20 cellular contexts compared by ENCODE assay signal in the genomic region with DNA sequence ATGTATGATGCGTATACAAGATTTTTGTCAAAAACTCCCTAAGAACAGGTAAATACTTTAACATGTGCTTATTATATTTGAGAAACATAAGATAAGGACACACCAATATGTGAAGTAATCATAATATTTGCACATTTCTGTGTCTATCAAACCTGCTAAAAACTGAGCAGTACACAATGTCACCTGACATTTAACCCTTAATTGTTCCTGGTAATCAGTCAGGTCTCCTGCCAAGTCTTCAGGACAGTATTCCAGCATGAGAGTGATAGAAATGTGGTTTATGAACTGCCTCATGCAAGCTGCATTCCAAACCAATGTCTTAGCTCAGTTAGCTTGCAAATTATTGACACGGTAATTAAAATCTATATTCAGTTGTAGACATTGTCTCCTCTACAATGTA. TPM values are rescaled to one million over a fixed set of nuclear protein-coding genes. Genes with fewer than 3 reads are reported as not detected.
"Had no signal": no experiment of that assay in that cellular context is flagged by ENCODE, and none has a peak within 500 bp of the region (broad histone marks: within the 10 kb centered on the region; RNA-seq: fewer than 3 reads in every experiment).

No MANE protein-coding gene starts in this region.

- H3K27ac Mint-ChIP-seq: activated CD8-positive, alpha-beta T cell treated with anti-CD3 and anti-CD28 coated beads for 36 hours; activated naive CD4-positive, alpha-beta T cell treated with anti-CD3 and anti-CD28 coated beads, Interleukin-2, amount 10 ng/mL, durations not matched to agents 7 days and 5 days; activated naive CD8-positive, alpha-beta T cell treated with anti-CD3 and anti-CD28 coated beads for 36 hours; activated T-cell treated with anti-CD3 and anti-CD28 coated beads, Interleukin-2, amount 50 U/mL, for 72 hours; activated T-helper 2 cell treated with anti-CD3 and anti-CD28 coated beads, Interferon-gamma antibody, Interleukin-2, Interleukin-4, amounts not matched to agents 10 μg/mL and 5 μg/mL and 100 μg/mL, durations not matched to agents 14 hours and 24 hours and 36 hours; T-helper 1 cell treated with Interleukin-12 subunit alpha and Interleukin-12 subunit beta and Interleukin-4 antibody, amounts not matched to agents 30 μg/mL and 1 μg/mL, for 36 hours had no signal

- ATAC-seq: activated CD4-positive, CD25-positive, alpha-beta regulatory T cell treated with anti-CD3 and anti-CD28 coated beads, Interleukin-2, amount 50 U/mL, for 24 hours; activated CD8-positive, alpha-beta T cell treated with anti-CD3 and anti-CD28 coated beads for 36 hours; activated T-cell treated with anti-CD3 and anti-CD28 coated beads, Interleukin-2, amount 50 U/mL, for 72 hours; PC-3 had no signal

- H3K4me1 Mint-ChIP-seq: activated naive CD4-positive, alpha-beta T cell treated with anti-CD3 and anti-CD28 coated beads, Interleukin-2, amount 10 ng/mL, durations not matched to agents 7 days and 5 days; activated naive CD8-positive, alpha-beta T cell treated with anti-CD3 and anti-CD28 coated beads for 36 hours had no signal

- DNase-seq: activated CD4-positive, alpha-beta T cell treated with anti-CD3 and anti-CD28 coated beads for 4 hours; activated CD8-positive, alpha-beta memory T cell treated with anti-CD3 and anti-CD28 coated beads, Interleukin-2, amount 50 U/mL, for 4 hours; activated CD8-positive, alpha-beta T cell treated with anti-CD3 and anti-CD28 coated beads for 36 hours; activated gamma-delta T cell treated with Interleukin-2 at 50 U/mL for 16 hours; activated naive CD4-positive, alpha-beta T cell treated with anti-CD3 and anti-CD28 coated beads, Interleukin-2, amount 10 ng/mL, durations not matched to agents 7 days and 5 days; activated naive CD8-positive, alpha-beta T cell treated with anti-CD3 and anti-CD28 coated beads for 36 hours; activated T-cell treated with anti-CD3 and anti-CD28 coated beads, Interleukin-2, amount 50 U/mL, for 72 hours; IMR-90; Kasumi-1; KBM-7; NCI-H1105 treated with DMSO at 0.1 percent for 48 hours; NCI-H1436 treated with DMSO at 0.1 percent for 48 hours; NCI-H526; NCI-H82; PC-3; SHP77 had no signal

- H3K9me3 Mint-ChIP-seq: activated CD8-positive, alpha-beta T cell treated with anti-CD3 and anti-CD28 coated beads for 36 hours; activated naive CD4-positive, alpha-beta T cell treated with anti-CD3 and anti-CD28 coated beads, Interleukin-2, amount 10 ng/mL, durations not matched to agents 7 days and 5 days; activated naive CD8-positive, alpha-beta T cell treated with anti-CD3 and anti-CD28 coated beads for 36 hours; activated T-helper 2 cell treated with anti-CD3 and anti-CD28 coated beads, Interferon-gamma antibody, Interleukin-2, Interleukin-4, amounts not matched to agents 10 μg/mL and 5 μg/mL and 100 μg/mL, durations not matched to agents 14 hours and 24 hours and 36 hours; T-helper 1 cell treated with Interleukin-12 subunit alpha and Interleukin-12 subunit beta and Interleukin-4 antibody, amounts not matched to agents 30 μg/mL and 1 μg/mL, for 36 hours had no signal

- H3K27me3 Mint-ChIP-seq: activated CD8-positive, alpha-beta T cell treated with anti-CD3 and anti-CD28 coated beads for 36 hours; activated naive CD4-positive, alpha-beta T cell treated with anti-CD3 and anti-CD28 coated beads, Interleukin-2, amount 10 ng/mL, durations not matched to agents 7 days and 5 days had no signal

- H3K4me3 Mint-ChIP-seq: activated CD8-positive, alpha-beta T cell treated with anti-CD3 and anti-CD28 coated beads for 36 hours; activated naive CD4-positive, alpha-beta T cell treated with anti-CD3 and anti-CD28 coated beads, Interleukin-2, amount 10 ng/mL, durations not matched to agents 7 days and 5 days; activated naive CD8-positive, alpha-beta T cell treated with anti-CD3 and anti-CD28 coated beads for 36 hours; activated T-cell treated with anti-CD3 and anti-CD28 coated beads, Interleukin-2, amount 50 U/mL, for 72 hours; T-helper 1 cell treated with Interleukin-12 subunit alpha and Interleukin-12 subunit beta and Interleukin-4 antibody, amounts not matched to agents 30 μg/mL and 1 μg/mL, for 36 hours had no signal

- H3K36me3 Mint-ChIP-seq: activated naive CD4-positive, alpha-beta T cell treated with anti-CD3 and anti-CD28 coated beads, Interleukin-2, amount 10 ng/mL, durations not matched to agents 7 days and 5 days; activated naive CD8-positive, alpha-beta T cell treated with anti-CD3 and anti-CD28 coated beads for 36 hours had no signal

RNA-seq across cellular contexts. Expression of gene SOX5, which starts 4.2 kb away (rescaled TPM):
- total RNA-seq: activated CD8-positive, alpha-beta T cell treated with anti-CD3 and anti-CD28 coated beads for 36 hours; activated naive CD8-positive, alpha-beta T cell treated with anti-CD3 and anti-CD28 coated beads for 36 hours; NCI-H460; PC-3 had no signal
